ENCODE assay signal across 17 cellular contexts in the genomic region with DNA sequence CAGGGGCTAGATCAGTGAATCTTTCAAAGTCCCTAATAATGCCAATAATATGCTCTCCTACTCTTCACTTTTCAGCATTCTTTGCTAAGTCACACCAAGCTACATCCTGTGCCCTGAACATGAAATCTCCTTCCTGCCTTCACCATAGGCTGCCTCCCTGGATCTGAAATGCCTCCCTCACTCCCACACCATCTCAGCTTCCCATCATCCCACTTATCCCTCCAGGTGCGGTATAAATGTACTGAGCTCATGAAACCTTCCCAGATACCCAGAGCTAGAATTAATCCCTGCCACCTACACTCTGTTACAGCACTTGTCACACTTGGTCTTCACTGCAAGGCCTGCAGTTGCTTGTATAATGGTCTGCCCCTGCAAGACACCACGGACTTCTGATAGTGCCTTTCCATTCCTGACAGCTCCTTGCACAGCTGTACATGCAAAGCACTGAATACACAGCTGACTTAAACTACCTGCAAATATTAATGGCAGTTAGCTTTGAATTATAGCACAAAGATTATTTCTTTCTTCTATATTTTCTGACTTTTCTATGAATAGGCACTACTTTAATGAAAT.
DNase-seq lines count a peak whose midpoint lies in the region; ATAC-seq, FAIRE-seq and TF ChIP-seq lines count a peak whose summit lies in the region.
"Had no signal": no experiment of that assay in that cellular context is flagged by ENCODE, and none has a peak within 500 bp of the region (broad histone marks: within the 10 kb centered on the region; RNA-seq: fewer than 3 reads in every experiment).

No MANE protein-coding gene starts in this region.

- H3K36me3 ChIP-seq in OCI-LY7 (ENCODE audit: insufficient read depth, low read length) (no peaks in the 10 kb centered on the region), sigmoid colon (no peaks in the 10 kb centered on the region), neural progenitor cell (no peaks in the 10 kb centered on the region)

- no peaks in the 10 kb centered on the region for H4K20me1 ChIP-seq in OCI-LY7 (ENCODE audit: insufficient read depth, low read length)
- H4K20me1 ChIP-seq in neural progenitor cell (ENCODE audit: low read depth): no peaks in the 10 kb centered on the region

- H3K9me3 ChIP-seq in OCI-LY7 (ENCODE audit: low read length): no peaks in the 10 kb centered on the region
- H3K9me3 ChIP-seq in sigmoid colon: no peaks in the 10 kb centered on the region
- no peaks in the 10 kb centered on the region for H3K9me3 ChIP-seq in neural progenitor cell (ENCODE audit: low read depth)

- H3K9ac ChIP-seq in neural progenitor cell: no peak overlapping the region

- CTCF ChIA-PET in OCI-LY7 (lab: Charles Lee; ENCODE audit: unreplicated experiment): no interaction called here

- H3K9me2 ChIP-seq in OCI-LY7 (ENCODE audit: insufficient read depth, low read length): no peaks in the 10 kb centered on the region

- H3K36me3 Mint-ChIP-seq in memory B cell (peaks cover 2% of the 10 kb centered on the region), progenitor cell of endocrine pancreas (ENCODE audit: insufficient read depth) (no peaks in the 10 kb centered on the region), neural progenitor cell (no peaks in the 10 kb centered on the region)
- H3K36me3 Mint-ChIP-seq in stimulated activated naive B cell treated with anti-CD40 and anti-IgM and Interleukin-4, amounts not matched to agents 10 μg/mL and 1 μg/mL and 100 μg/mL, for 72 hours: peaks cover 1 to 9% of the 10 kb centered on the region in 2 donors

- H3K79me2 ChIP-seq in OCI-LY7 (ENCODE audit: insufficient read depth, low read depth, low read length) (no peaks in the 10 kb centered on the region), neural progenitor cell (ENCODE audit: low read depth) (no peaks in the 10 kb centered on the region)

- peaks cover 2% of the 10 kb centered on the region for H3F3A ChIP-seq in neural progenitor cell (ENCODE audit: low read depth)

- no TSS peak for BruUV-seq in OCI-LY7 (replicated peaks; lab: Mats Ljungman, UMichigan)

- no peak overlapping the region for H3K4me3 ChIP-seq in OCI-LY7 (ENCODE audit: low read depth, low read length, poor library complexity, severe bottlenecking)
- H3K4me3 ChIP-seq in sigmoid colon: no peak overlapping the region
- no peak overlapping the region for H3K4me3 ChIP-seq in neural progenitor cell
- H3K4me3 ChIP-seq: SK-N-MC had no signal

- H3K4me3 Mint-ChIP-seq in memory B cell: peak overlapping the region; percentile 41
- H3K4me3 Mint-ChIP-seq in stimulated activated naive B cell treated with anti-CD40 and anti-IgM and Interleukin-4, amounts not matched to agents 10 μg/mL and 1 μg/mL and 100 μg/mL, for 72 hours: peak overlapping the region in 1 of 2 donors; percentile 46
- H3K4me3 Mint-ChIP-seq in progenitor cell of endocrine pancreas (ENCODE audit: low read depth): no peak overlapping the region
- H3K4me3 Mint-ChIP-seq in neural progenitor cell: no peak overlapping the region

- DNase-seq in GM19239 (ENCODE audit: insufficient read length, low spot score): no peak
- DNase-seq in OCI-LY7 (ENCODE audit: low spot score): peak; percentile 54
- DNase-seq in memory B cell (ENCODE audit: low spot score in 2 of 2): no peak
- no peak for DNase-seq in stimulated activated naive B cell treated with anti-CD40 and anti-IgM and Interleukin-4, amounts not matched to agents 10 μg/mL and 1 μg/mL and 100 μg/mL, for 72 hours
- DNase-seq in H54 (ENCODE audit: insufficient read length, low spot score): no peak
- DNase-seq in progenitor cell of endocrine pancreas (ENCODE audit: low spot score, unreplicated experiment): no peak
- no peak for DNase-seq in sigmoid colon
- DNase-seq in neural progenitor cell (ENCODE audit: low spot score): no peak
- DNase-seq: DMS 273 treated with DMSO at 0.1 percent for 48 hours, GF-D8, NCI-H1092, NCI-H1436 treated with DMSO at 0.1 percent for 48 hours, NCI-H2081, OCI-M1, SHP77 had no signal

- H3K4me1 ChIP-seq in OCI-LY7 (ENCODE audit: insufficient read depth, low read length, poor library complexity, severe bottlenecking) (peaks cover 69% of the 10 kb centered on the region), sigmoid colon (no peaks in the 10 kb centered on the region), neural progenitor cell (peaks cover 7% of the 10 kb centered on the region)

- WGBS in sigmoid colon, 2 donors: 56 to 76% methylated on average over 2 of the region's 2 CpGs

- intact Hi-C loops in OCI-LY7 (cut with micrococcal nuclease; ENCODE audit: unreplicated experiment) (no loop called here), sigmoid colon (cut with DNase I) (no loop called here)

- no peak overlapping the region for H2AFZ ChIP-seq in OCI-LY7 (ENCODE audit: low read length)
- H2AFZ ChIP-seq in neural progenitor cell (replicated peaks): no peak overlapping the region

- TF ChIP-seq POLR2A in H54 (IDR thresholded peaks at IDR 0.05; ENCODE audit: low read depth, low read length) (no peak), sigmoid colon (IDR thresholded peaks at IDR 0.05) (no peak)

- FAIRE-seq in GM19239 (lab: Jason Lieb, UNC) (peak; percentile 87), H54 (lab: Jason Lieb, UNC) (no peak)
- FAIRE-seq: H1 had no signal

- H3K27me3 ChIP-seq in sigmoid colon (no peaks in the 10 kb centered on the region), neural progenitor cell (no peaks in the 10 kb centered on the region)

- H3K9me3 Mint-ChIP-seq in memory B cell (no peaks in the 10 kb centered on the region), progenitor cell of endocrine pancreas (ENCODE audit: low read depth) (no peaks in the 10 kb centered on the region), neural progenitor cell (no peaks in the 10 kb centered on the region)
- H3K9me3 Mint-ChIP-seq in stimulated activated naive B cell treated with anti-CD40 and anti-IgM and Interleukin-4, amounts not matched to agents 10 μg/mL and 1 μg/mL and 100 μg/mL, for 72 hours: no peaks in the 10 kb centered on the region

- POLR2A ChIA-PET in OCI-LY7 (lab: Charles Lee): interaction anchor here (0.6 to 1.5 kb wide), 8 partner anchors 12 to 76 kb away, joined by 3 to 7 read pairs (median 4); no protein-coding TSS in a partner anchor

- H3K4me2 ChIP-seq in OCI-LY7 (ENCODE audit: low read length) (peak overlapping the region; percentile 55), neural progenitor cell (no peak overlapping the region)

- no peak for ATAC-seq in memory B cell (ENCODE audit: low read depth)
- no peak for ATAC-seq in stimulated activated naive B cell treated with anti-CD40 and anti-IgM and Interleukin-4, amounts not matched to agents 10 μg/mL and 1 μg/mL and 100 μg/mL, for 72 hours (replicated peaks)

- TF ChIP-seq EP300 in sigmoid colon (IDR thresholded peaks at IDR 0.05): no peak

- H3K4me1 Mint-ChIP-seq in memory B cell (peaks cover 57% of the 10 kb centered on the region), progenitor cell of endocrine pancreas (ENCODE audit: low read depth) (no peaks in the 10 kb centered on the region), neural progenitor cell (peaks cover 18% of the 10 kb centered on the region)
- H3K4me1 Mint-ChIP-seq in stimulated activated naive B cell treated with anti-CD40 and anti-IgM and Interleukin-4, amounts not matched to agents 10 μg/mL and 1 μg/mL and 100 μg/mL, for 72 hours: peaks cover 47 to 87% of the 10 kb centered on the region in 2 donors

- H3K27ac ChIP-seq in OCI-LY7 (ENCODE audit: low read depth, low read length, poor library complexity, severe bottlenecking) (no peak overlapping the region), sigmoid colon (no peak overlapping the region), neural progenitor cell (no peak overlapping the region)
- H3K27ac ChIP-seq: SK-N-MC had no signal

- H3K27ac Mint-ChIP-seq in memory B cell (peak overlapping the region; percentile 72), progenitor cell of endocrine pancreas (no peak overlapping the region), neural progenitor cell (no peak overlapping the region)
- peak overlapping the region; percentile 92 for H3K27ac Mint-ChIP-seq in stimulated activated naive B cell treated with anti-CD40 and anti-IgM and Interleukin-4, amounts not matched to agents 10 μg/mL and 1 μg/mL and 100 μg/mL, for 72 hours

- TF ChIP-seq CTCF in OCI-LY7 (conservative IDR thresholded peaks at IDR 0.05; ENCODE audit: low read length): no peak
- no peak for TF ChIP-seq CTCF in progenitor cell of endocrine pancreas (IDR thresholded peaks at IDR 0.05; ENCODE audit: unreplicated experiment)
- no peak for TF ChIP-seq CTCF in sigmoid colon (IDR thresholded peaks at IDR 0.05)
- no peak for TF ChIP-seq CTCF in neural progenitor cell (IDR thresholded peaks at IDR 0.05)

- no peaks in the 10 kb centered on the region for H3K27me3 Mint-ChIP-seq in memory B cell
- no peaks in the 10 kb centered on the region for H3K27me3 Mint-ChIP-seq in stimulated activated naive B cell treated with anti-CD40 and anti-IgM and Interleukin-4, amounts not matched to agents 10 μg/mL and 1 μg/mL and 100 μg/mL, for 72 hours
- H3K27me3 Mint-ChIP-seq in progenitor cell of endocrine pancreas: peaks cover 38% of the 10 kb centered on the region
- H3K27me3 Mint-ChIP-seq in neural progenitor cell (ENCODE audit: insufficient read depth, low read depth): no peaks in the 10 kb centered on the region

Comparison
In these comparisons a context has a peak if more than half of its experiments do, and no peak if none do; other contexts are left out.
1. H3K27ac Mint-ChIP-seq: peak in memory B cell (single experiment) and stimulated activated naive B cell treated with anti-CD40 and anti-IgM and Interleukin-4, amounts not matched to agents 10 μg/mL and 1 μg/mL and 100 μg/mL, for 72 hours (single experiment); none in progenitor cell of endocrine pancreas (single experiment) and neural progenitor cell (single experiment).